In genomic region chr1:165697881-165698842, GRCh38 we compare ENCODE assay signal across 8 cellular contexts. TPM values are rescaled to one million over a fixed set of nuclear protein-coding genes. Genes with fewer than 3 reads are reported as not detected.
DNase-seq lines count a peak whose midpoint lies in the region; ATAC-seq and TF ChIP-seq lines count a peak whose summit lies in the region.

TSS of gene ALDH9A1 (minus strand) at chr1:165698562. CDS start at chr1:165698558, 4 bp downstream.

- in situ Hi-C loops in KBM-7 (cut with MboI; ENCODE audit: low pct_unique_long_range_greater_than_20kb, low sequenced_read_pairs): no loop called here

- peaks cover 10% of the 10 kb centered on the region; the same call in 1 of the 2 replicates for H3F3A ChIP-seq in PC-9 (ENCODE audit: insufficient read depth, low read depth)

- DNase-seq in DMS79 treated with DMSO at 0.1 percent for 48 hours (lab: John Stamatoyannopoulos, UW): peak; percentile 84
- peak; percentile 92 for DNase-seq in KBM-7
- DNase-seq in PC-9: peak; percentile 79 to 89
- peak; percentile 91 for DNase-seq in activated T-cell treated with anti-CD3 and anti-CD28 coated beads for 48 hours (ENCODE audit: low read depth)
- no peak for DNase-seq in epithelial cell of proximal tubule (ENCODE audit: low read depth)
- peak; percentile 62 to 66 for DNase-seq in stimulated activated CD8-positive, alpha-beta memory T cell treated with anti-CD3 and anti-CD28 coated beads, Interleukin-7, amount 100 ng/mL, for 1 hour (ENCODE audit: low read depth in 2 of 2)

- H3K9me2 ChIP-seq in PC-9 (ENCODE audit: insufficient read depth): no peaks in the 10 kb centered on the region

- no peaks in the 10 kb centered on the region for H3K27me3 ChIP-seq in PC-9 (ENCODE audit: insufficient read depth, low read depth)
- H3K27me3 ChIP-seq in mucosa of stomach (ENCODE audit: control insufficient read depth, insufficient read depth, low read length): no peaks in the 10 kb centered on the region

- no peaks in the 10 kb centered on the region for H3K36me3 ChIP-seq in PC-9 (ENCODE audit: low read depth)
- no peaks in the 10 kb centered on the region for H3K36me3 ChIP-seq in mucosa of stomach (ENCODE audit: control insufficient read depth, insufficient read depth, low read length)

- peak; percentile 36; the same call in 1 of the 2 replicates for TF ChIP-seq CTCF in PC-9 (conservative IDR thresholded peaks at IDR 0.05)
- peak; percentile 41 for TF ChIP-seq CTCF in epithelial cell of proximal tubule (conservative IDR thresholded peaks at IDR 0.05; ENCODE audit: low read depth, low read length)

- H4K20me1 ChIP-seq in PC-9 (ENCODE audit: insufficient read depth): no peaks in the 10 kb centered on the region

- H3K4me2 ChIP-seq in PC-9: peak within 1 kb of the TSS; percentile 81

- H3K79me2 ChIP-seq in PC-9 (ENCODE audit: low read depth): peaks cover 30% of the 10 kb centered on the region

- peak within 1 kb of the TSS; percentile 97 for H2AFZ ChIP-seq in PC-9

- intact Hi-C loops in PC-9 (cut with micrococcal nuclease; ENCODE audit: unreplicated experiment): loop anchor here (1.0 to 5.0 kb wide), 3 partner anchors 67 to 779 kb away; partner anchors contain the start of genes MGST3 and TMCO1

- BruUV-seq in PC-9 (replicated peaks; lab: Mats Ljungman, UMichigan): TSS peak; percentile 55

- H3K9me3 ChIP-seq in PC-9 (ENCODE audit: insufficient read depth, low read depth) (no peaks in the 10 kb centered on the region), mucosa of stomach (ENCODE audit: control insufficient read depth, low read length) (no peaks in the 10 kb centered on the region)

- peaks cover 20% of the 10 kb centered on the region for H3K4me1 ChIP-seq in PC-9 (replicated peaks; ENCODE audit: insufficient read depth)
- peaks cover 12% of the 10 kb centered on the region for H3K4me1 ChIP-seq in mucosa of stomach (ENCODE audit: control insufficient read depth, insufficient read depth, low read length)

- peak within 1 kb of the TSS; percentile 62 for H3K27ac ChIP-seq in PC-9

- ATAC-seq in GM21723 (IDR thresholded peaks at IDR 0.05; ENCODE audit: unreplicated experiment): peak; percentile 95

- CTCF ChIA-PET in PC-9 (lab: Charles Lee): interaction anchor here (0.7 kb wide), 3 partner anchors 226 to 1521 kb away, joined by 3 to 8 read pairs (median 4); no protein-coding TSS in a partner anchor

- H3K9ac ChIP-seq in mucosa of stomach (ENCODE audit: low read length): peak within 1 kb of the TSS; percentile 79

- POLR2A ChIA-PET in PC-9 (lab: Charles Lee; ENCODE audit: unreplicated experiment): interaction anchor here (0.6 kb wide), 3 partner anchors 55 to 129 kb away, joined by 3 to 5 read pairs (median 3); no protein-coding TSS in a partner anchor

- H3K4me3 ChIP-seq in PC-9 (peak within 1 kb of the TSS; percentile 65), epithelial cell of proximal tubule (ENCODE audit: low read depth, low read length) (peak within 1 kb of the TSS; percentile 91), mucosa of stomach (ENCODE audit: low read length) (peak within 1 kb of the TSS; percentile 78)

RNA-seq across cellular contexts. Expression of gene ALDH9A1, which starts in this region (rescaled TPM):
- total RNA-seq in PC-9 (2021) (31.8 and 42.5 TPM in 2 replicates), epithelial cell of proximal tubule (44.5 and 57.6 TPM in 2 replicates)
